1 cellular context compared by ENCODE assay signal in the genomic region with DNA sequence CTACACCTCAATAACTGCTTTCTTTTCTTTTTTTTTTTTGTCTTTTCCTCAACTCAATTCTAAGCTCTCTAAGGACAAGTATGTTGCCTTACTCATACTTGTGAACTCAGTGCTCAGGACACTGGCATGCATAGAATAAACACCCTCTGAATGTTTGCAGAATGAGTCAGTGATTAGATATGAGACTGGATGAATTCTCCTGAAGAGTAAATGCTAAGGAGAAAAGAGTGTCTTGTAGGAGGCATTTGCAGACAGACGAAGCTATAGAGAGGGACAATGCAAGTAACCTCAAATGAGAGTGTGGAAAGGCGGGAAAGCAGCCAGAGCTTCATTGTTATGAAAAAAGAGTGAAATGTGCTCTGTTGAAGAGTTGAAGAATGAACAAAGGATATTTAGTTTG.
TF ChIP-seq lines count a peak whose summit lies in the region.

No MANE protein-coding gene starts in this region.

TF ChIP-seq in A549, 52 proteins besides CTCF, POLR2A, EP300 and RAD21 (continued from another document):
- TF ChIP-seq, protein P1, sequence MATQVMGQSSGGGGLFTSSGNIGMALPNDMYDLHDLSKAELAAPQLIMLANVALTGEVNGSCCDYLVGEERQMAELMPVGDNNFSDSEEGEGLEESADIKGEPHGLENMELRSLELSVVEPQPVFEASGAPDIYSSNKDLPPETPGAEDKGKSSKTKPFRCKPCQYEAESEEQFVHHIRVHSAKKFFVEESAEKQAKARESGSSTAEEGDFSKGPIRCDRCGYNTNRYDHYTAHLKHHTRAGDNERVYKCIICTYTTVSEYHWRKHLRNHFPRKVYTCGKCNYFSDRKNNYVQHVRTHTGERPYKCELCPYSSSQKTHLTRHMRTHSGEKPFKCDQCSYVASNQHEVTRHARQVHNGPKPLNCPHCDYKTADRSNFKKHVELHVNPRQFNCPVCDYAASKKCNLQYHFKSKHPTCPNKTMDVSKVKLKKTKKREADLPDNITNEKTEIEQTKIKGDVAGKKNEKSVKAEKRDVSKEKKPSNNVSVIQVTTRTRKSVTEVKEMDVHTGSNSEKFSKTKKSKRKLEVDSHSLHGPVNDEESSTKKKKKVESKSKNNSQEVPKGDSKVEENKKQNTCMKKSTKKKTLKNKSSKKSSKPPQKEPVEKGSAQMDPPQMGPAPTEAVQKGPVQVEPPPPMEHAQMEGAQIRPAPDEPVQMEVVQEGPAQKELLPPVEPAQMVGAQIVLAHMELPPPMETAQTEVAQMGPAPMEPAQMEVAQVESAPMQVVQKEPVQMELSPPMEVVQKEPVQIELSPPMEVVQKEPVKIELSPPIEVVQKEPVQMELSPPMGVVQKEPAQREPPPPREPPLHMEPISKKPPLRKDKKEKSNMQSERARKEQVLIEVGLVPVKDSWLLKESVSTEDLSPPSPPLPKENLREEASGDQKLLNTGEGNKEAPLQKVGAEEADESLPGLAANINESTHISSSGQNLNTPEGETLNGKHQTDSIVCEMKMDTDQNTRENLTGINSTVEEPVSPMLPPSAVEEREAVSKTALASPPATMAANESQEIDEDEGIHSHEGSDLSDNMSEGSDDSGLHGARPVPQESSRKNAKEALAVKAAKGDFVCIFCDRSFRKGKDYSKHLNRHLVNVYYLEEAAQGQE (IDR thresholded peaks at IDR 0.05), result no peak
- TF ChIP-seq EHMT2 (IDR thresholded peaks at IDR 0.05; ENCODE audit: low read depth) (no peak), JUN (IDR thresholded peaks at IDR 0.05) (peak in 1 of 2 experiments; percentile 71; a peak in 2 of 5 replicates), BHLHE40 (IDR thresholded peaks at IDR 0.05; ENCODE audit: low read depth, low read length) (no peak), NR3C1 (IDR thresholded peaks at IDR 0.05) (no peak), ESRRA (IDR thresholded peaks at IDR 0.05; ENCODE audit: borderline replicate concordance, low read length) (no peak), MYC (IDR thresholded peaks at IDR 0.05; ENCODE audit: borderline replicate concordance, low read length) (no peak), FOSB (CRISPR knock-in tag; IDR thresholded peaks at IDR 0.05) (no peak), FOXS1 (CRISPR knock-in tag; IDR thresholded peaks at IDR 0.05) (peak; percentile 86; the same call in 1 of the 2 replicates), HOXB13 (CRISPR knock-in tag; IDR thresholded peaks at IDR 0.05; ENCODE audit: low read depth) (no peak; the same call in 1 of the 2 replicates), MAFK (IDR thresholded peaks at IDR 0.05; ENCODE audit: partially characterized antibody) (no peak), JUNB (IDR thresholded peaks at IDR 0.05) (peak; percentile 91), ZC3H11A (IDR thresholded peaks at IDR 0.05) (no peak)
- TF ChIP-seq, protein P2, sequence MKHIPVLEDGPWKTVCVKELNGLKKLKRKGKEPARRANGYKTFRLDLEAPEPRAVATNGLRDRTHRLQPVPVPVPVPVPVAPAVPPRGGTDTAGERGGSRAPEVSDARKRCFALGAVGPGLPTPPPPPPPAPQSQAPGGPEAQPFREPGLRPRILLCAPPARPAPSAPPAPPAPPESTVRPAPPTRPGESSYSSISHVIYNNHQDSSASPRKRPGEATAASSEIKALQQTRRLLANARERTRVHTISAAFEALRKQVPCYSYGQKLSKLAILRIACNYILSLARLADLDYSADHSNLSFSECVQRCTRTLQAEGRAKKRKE (CRISPR knock-in tag; IDR thresholded peaks at IDR 0.05; ENCODE audit: low read depth), result no peak
- TF ChIP-seq, protein P3, sequence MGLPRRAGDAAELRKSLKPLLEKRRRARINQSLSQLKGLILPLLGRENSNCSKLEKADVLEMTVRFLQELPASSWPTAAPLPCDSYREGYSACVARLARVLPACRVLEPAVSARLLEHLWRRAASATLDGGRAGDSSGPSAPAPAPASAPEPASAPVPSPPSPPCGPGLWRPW (IDR thresholded peaks at IDR 0.05), result no peak
- TF ChIP-seq, protein P4, sequence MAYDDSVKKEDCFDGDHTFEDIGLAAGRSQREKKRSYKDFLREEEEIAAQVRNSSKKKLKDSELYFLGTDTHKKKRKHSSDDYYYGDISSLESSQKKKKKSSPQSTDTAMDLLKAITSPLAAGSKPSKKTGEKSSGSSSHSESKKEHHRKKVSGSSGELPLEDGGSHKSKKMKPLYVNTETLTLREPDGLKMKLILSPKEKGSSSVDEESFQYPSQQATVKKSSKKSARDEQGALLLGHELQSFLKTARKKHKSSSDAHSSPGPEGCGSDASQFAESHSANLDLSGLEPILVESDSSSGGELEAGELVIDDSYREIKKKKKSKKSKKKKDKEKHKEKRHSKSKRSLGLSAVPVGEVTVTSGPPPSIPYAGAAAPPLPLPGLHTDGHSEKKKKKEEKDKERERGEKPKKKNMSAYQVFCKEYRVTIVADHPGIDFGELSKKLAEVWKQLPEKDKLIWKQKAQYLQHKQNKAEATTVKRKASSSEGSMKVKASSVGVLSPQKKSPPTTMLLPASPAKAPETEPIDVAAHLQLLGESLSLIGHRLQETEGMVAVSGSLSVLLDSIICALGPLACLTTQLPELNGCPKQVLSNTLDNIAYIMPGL (CRISPR knock-in tag; IDR thresholded peaks at IDR 0.05; ENCODE audit: borderline replicate concordance), result no peak
